In the genomic region with DNA sequence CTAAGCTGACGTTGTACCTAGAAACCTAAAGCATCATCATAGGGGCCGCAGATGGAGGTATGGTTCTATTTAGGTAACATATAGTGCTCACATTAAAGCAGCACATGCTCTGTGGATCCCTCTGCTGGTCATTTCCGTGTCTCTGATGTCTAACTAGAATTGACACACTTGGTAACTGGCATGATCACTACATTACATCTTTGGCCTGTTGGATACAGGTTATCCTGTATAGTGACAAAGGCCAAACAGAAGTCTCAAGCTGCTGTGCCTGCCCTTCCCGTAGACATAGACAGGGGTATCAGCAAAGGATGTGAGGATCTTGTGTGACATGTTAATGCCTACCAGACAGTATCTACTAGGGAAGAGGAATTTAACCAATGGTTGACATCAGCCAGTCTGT, we compare ENCODE assay signal across 8 cellular contexts. TPM values are rescaled to one million over a fixed set of nuclear protein-coding genes. Genes with fewer than 3 reads are reported as not detected.
DNase-seq lines count a peak whose midpoint lies in the region; ATAC-seq and TF ChIP-seq lines count a peak whose summit lies in the region.

No MANE protein-coding gene starts in this region.

- H3K27ac Mint-ChIP-seq in H9: peak overlapping the region in 2 of 3 experiments; percentile 46 to 89; a peak in 2 of 7 replicates

- H3K79me1 ChIP-seq in H9 (ENCODE audit: insufficient read depth, low read depth, low read length, poor library complexity, severe bottlenecking): no peaks in the 10 kb centered on the region

- no peak overlapping the region for H3K14ac ChIP-seq in H9 (ENCODE audit: insufficient read depth, low read length)

- no peak overlapping the region for H4K8ac ChIP-seq in H9 (replicated peaks; ENCODE audit: insufficient read length, low read depth, low read length)

- no peak overlapping the region for H3K4me3 Mint-ChIP-seq in H9

- H2BK20ac ChIP-seq in H9 (ENCODE audit: low read depth, low read length, poor library complexity, severe bottlenecking): no peak overlapping the region

- no peak overlapping the region for H2AK5ac ChIP-seq in H9 (ENCODE audit: insufficient read length, low read length)

- H3K9me3 Mint-ChIP-seq in H9: no peaks in the 10 kb centered on the region

- no peak overlapping the region for H3K27ac ChIP-seq in H9 (ENCODE audit: insufficient read length, low read depth, low read length)
- H3K27ac ChIP-seq in OCI-LY3 (ENCODE audit: low read length): no peak overlapping the region
- peak overlapping the region; percentile 18 for H3K27ac ChIP-seq in stomach smooth muscle (ENCODE audit: low read length)

- H3K27me3 ChIP-seq in H9 (ENCODE audit: insufficient read depth, low read length): no peaks in the 10 kb centered on the region
- no peaks in the 10 kb centered on the region for H3K27me3 ChIP-seq in OCI-LY3 (ENCODE audit: low read depth, low read length)
- H3K27me3 ChIP-seq in adipocyte (replicated peaks; ENCODE audit: control insufficient read depth, insufficient read depth, low read length): no peaks in the 10 kb centered on the region
- H3K27me3 ChIP-seq in stomach smooth muscle (ENCODE audit: control insufficient read depth in 1 of 2, insufficient read depth in 2 of 2, low read length in 2 of 2): no peaks in the 10 kb centered on the region

- H2BK5ac ChIP-seq in H9 (ENCODE audit: insufficient read length, low read length): no peak overlapping the region

- no peak overlapping the region for H3K56ac ChIP-seq in H9 (ENCODE audit: insufficient read length, low read depth, low read length)

- no peaks in the 10 kb centered on the region for H3K27me3 Mint-ChIP-seq in H9 (ENCODE audit: low read depth)

- H3K36me3 ChIP-seq in OCI-LY3 (replicated peaks; ENCODE audit: low read depth, low read length): peaks cover 6% of the 10 kb centered on the region
- H3K36me3 ChIP-seq in adipocyte (ENCODE audit: control insufficient read depth, insufficient read depth, low read length, severe bottlenecking): peaks cover 33% of the 10 kb centered on the region
- peaks cover 5 to 9% of the 10 kb centered on the region in 2 donors for H3K36me3 ChIP-seq in stomach smooth muscle (ENCODE audit: control insufficient read depth in 2 of 2, insufficient read depth in 2 of 2, low read length in 2 of 2)

- H3K23ac ChIP-seq in H9 (ENCODE audit: insufficient read length, low read depth, low read length): no peak overlapping the region

- DNase-seq in NCI-H345 (lab: John Stamatoyannopoulos, UW): peak; percentile 27
- DNase-seq in NCI-H345 treated with DMSO at 0.1 percent for 48 hours (lab: John Stamatoyannopoulos, UW; ENCODE audit: unreplicated experiment): no peak
- DNase-seq in H9: peak; percentile 43
- DNase-seq in adipocyte (ENCODE audit: low read depth): peak; percentile 54
- no peak for DNase-seq in left ventricle myocardium superior
- DNase-seq in omental fat pad (ENCODE audit: low spot score): no peak

- H3K23me2 ChIP-seq in H9 (ENCODE audit: insufficient read length, low read depth, low read length, poor library complexity, severe bottlenecking): no peaks in the 10 kb centered on the region

- H3K4me1 ChIP-seq in H9 (ENCODE audit: insufficient read depth, low read length) (peaks cover 5% of the 10 kb centered on the region; the same call in 1 of the 2 replicates), OCI-LY3 (ENCODE audit: low read length) (no peaks in the 10 kb centered on the region), adipocyte (ENCODE audit: control insufficient read depth, insufficient read depth, low read length) (peaks cover 9% of the 10 kb centered on the region), stomach smooth muscle (ENCODE audit: control insufficient read depth, insufficient read depth, low read length) (peaks cover 9% of the 10 kb centered on the region)

- H3K79me2 ChIP-seq in H9 (ENCODE audit: insufficient read depth, low read length) (no peaks in the 10 kb centered on the region), OCI-LY3 (ENCODE audit: low read length) (no peaks in the 10 kb centered on the region)

- H3K9me3 ChIP-seq in H9 (ENCODE audit: control insufficient read depth, low read depth, low read length) (no peaks in the 10 kb centered on the region), OCI-LY3 (ENCODE audit: insufficient read depth, low read length) (no peaks in the 10 kb centered on the region), adipocyte (ENCODE audit: control insufficient read depth, low read length) (no peaks in the 10 kb centered on the region), stomach smooth muscle (ENCODE audit: control insufficient read depth in 2 of 2, low read length in 2 of 2) (no peaks in the 10 kb centered on the region)

- no peak overlapping the region for H3T11ph ChIP-seq in H9 (ENCODE audit: low read length)

- peaks cover 10 to 25% (median 19%) of the 10 kb centered on the region in 3 experiments for H3K36me3 Mint-ChIP-seq in H9 (ENCODE audit: insufficient read depth in 1 of 3, low read depth in 3 of 3)

- ATAC-seq in left ventricle myocardium superior (peak; percentile 54), omental fat pad (ENCODE audit: low FRiP score) (no peak)

- no peak overlapping the region for H3K18ac ChIP-seq in H9 (ENCODE audit: insufficient read length, low read depth, low read length)

- H3K9ac ChIP-seq in H9 (ENCODE audit: extremely low read depth, insufficient read length, low read length): no peak overlapping the region
- H3K9ac ChIP-seq in OCI-LY3 (ENCODE audit: low read length): no peak overlapping the region
- no peak overlapping the region for H3K9ac ChIP-seq in adipocyte (ENCODE audit: low read length)
- no peak overlapping the region for H3K9ac ChIP-seq in stomach smooth muscle (ENCODE audit: low read length in 2 of 2)

- H3K4me2 ChIP-seq in H9 (ENCODE audit: insufficient read depth, insufficient read length, low read length) (no peak overlapping the region), OCI-LY3 (ENCODE audit: low read length) (no peak overlapping the region)

- H4K20me1 ChIP-seq in H9 (ENCODE audit: control insufficient read depth, insufficient read depth, insufficient read length) (no peaks in the 10 kb centered on the region), OCI-LY3 (ENCODE audit: insufficient read depth, low read length) (no peaks in the 10 kb centered on the region)

- intact Hi-C loops in left ventricle myocardium superior (cut with micrococcal nuclease): no loop called here

- no peak overlapping the region for H4K5ac ChIP-seq in H9 (ENCODE audit: insufficient read length, low read depth, low read length)

- TF ChIP-seq CTCF in H9 (conservative IDR thresholded peaks at IDR 0.05) (peak; percentile 78), OCI-LY3 (IDR thresholded peaks at IDR 0.05; ENCODE audit: low read depth, low read length) (peak; percentile 48), omental fat pad (IDR thresholded peaks at IDR 0.05) (no peak)

- peaks cover 36 to 38% of the 10 kb centered on the region in 2 experiments for H3K4me1 Mint-ChIP-seq in H9

- H3K4ac ChIP-seq in H9 (ENCODE audit: low read depth, low read length): no peak overlapping the region

- H2BK15ac ChIP-seq in H9 (ENCODE audit: low read depth, low read length): no peak overlapping the region

- no peak overlapping the region for H4K91ac ChIP-seq in H9 (ENCODE audit: insufficient read length, low read depth, low read length)

- no peak overlapping the region for H3K4me3 ChIP-seq in OCI-LY3 (ENCODE audit: low read length)
- no peak overlapping the region for H3K4me3 ChIP-seq in adipocyte (ENCODE audit: low read length)
- H3K4me3 ChIP-seq in stomach smooth muscle (ENCODE audit: low read length in 2 of 2): no peak overlapping the region

- no peak overlapping the region for H2BK12ac ChIP-seq in H9 (ENCODE audit: insufficient read length, low read depth, low read length)

- WGBS in H9 (ENCODE audit: extremely low coverage, insufficient read length, low lambda C conversion rate): no CpG with 5 or more reads among the region's 4 CpGs

- no peak overlapping the region for H2BK120ac ChIP-seq in H9 (ENCODE audit: low read depth, low read length, poor library complexity, severe bottlenecking)

- H2AFZ ChIP-seq in H9 (ENCODE audit: low read length): no peak overlapping the region
- H2AFZ ChIP-seq in OCI-LY3 (ENCODE audit: low read depth, low read length): no peak overlapping the region

RNA-seq across cellular contexts. Expression of gene KIF5B, which starts 51.2 kb away (rescaled TPM):
- 67.9 and 70.5 TPM in 2 replicates for total RNA-seq in H9 (2021)
- total RNA-seq in left ventricle myocardium superior: 139 TPM
- 100 to 1,000 TPM in 3 of 4 donors, 10 to 100 TPM in 1; 79.8 to 145 (median 119) TPM for total RNA-seq in omental fat pad

Comparison
In these comparisons a context has a peak if more than half of its experiments do, and no peak if none do; other contexts are left out.
1. DNase-seq: peak in NCI-H345 (single experiment), H9 (single experiment) and adipocyte (single experiment); none in NCI-H345 treated with DMSO at 0.1 percent for 48 hours (single experiment), left ventricle myocardium superior (single experiment) and omental fat pad (single experiment).
2. CTCF ChIP-seq: peak in H9 (single experiment) and OCI-LY3 (single experiment); none in omental fat pad (0 of 3).